Comparison of ENCODE assay signal across 2 cellular contexts in genomic region chr19:3722443-3723109, GRCh38.
TF ChIP-seq lines count a peak whose summit lies in the region.

No MANE protein-coding gene starts in this region.

TF ChIP-seq in IMR-90, 13 proteins besides CTCF, POLR2A, EP300 and RAD21:
- TF ChIP-seq ELK1 (IDR thresholded peaks at IDR 0.05; ENCODE audit: borderline replicate concordance, low read depth, low read length) (no peak), CEBPB (IDR thresholded peaks at IDR 0.05; ENCODE audit: low read depth, low read length) (no peak)

TF ChIP-seq in GM12891, 5 proteins besides CTCF, POLR2A, EP300 and RAD21:
- no peak for TF ChIP-seq POU2F2 (IDR thresholded peaks at IDR 0.05; ENCODE audit: low read depth, low read length)
- no peak for TF ChIP-seq TAF1 (IDR thresholded peaks at IDR 0.05; ENCODE audit: low read depth, low read length)
- no peak for TF ChIP-seq PAX5 (IDR thresholded peaks at IDR 0.05; ENCODE audit: insufficient read depth, low read length, severe bottlenecking)
- TF ChIP-seq POLR2AphosphoS5 (IDR thresholded peaks at IDR 0.05; ENCODE audit: low read depth, low read length) = no peak
- no peak for TF ChIP-seq SPI1 (IDR thresholded peaks at IDR 0.05; ENCODE audit: low read depth, low read length)
